In the genomic region with DNA sequence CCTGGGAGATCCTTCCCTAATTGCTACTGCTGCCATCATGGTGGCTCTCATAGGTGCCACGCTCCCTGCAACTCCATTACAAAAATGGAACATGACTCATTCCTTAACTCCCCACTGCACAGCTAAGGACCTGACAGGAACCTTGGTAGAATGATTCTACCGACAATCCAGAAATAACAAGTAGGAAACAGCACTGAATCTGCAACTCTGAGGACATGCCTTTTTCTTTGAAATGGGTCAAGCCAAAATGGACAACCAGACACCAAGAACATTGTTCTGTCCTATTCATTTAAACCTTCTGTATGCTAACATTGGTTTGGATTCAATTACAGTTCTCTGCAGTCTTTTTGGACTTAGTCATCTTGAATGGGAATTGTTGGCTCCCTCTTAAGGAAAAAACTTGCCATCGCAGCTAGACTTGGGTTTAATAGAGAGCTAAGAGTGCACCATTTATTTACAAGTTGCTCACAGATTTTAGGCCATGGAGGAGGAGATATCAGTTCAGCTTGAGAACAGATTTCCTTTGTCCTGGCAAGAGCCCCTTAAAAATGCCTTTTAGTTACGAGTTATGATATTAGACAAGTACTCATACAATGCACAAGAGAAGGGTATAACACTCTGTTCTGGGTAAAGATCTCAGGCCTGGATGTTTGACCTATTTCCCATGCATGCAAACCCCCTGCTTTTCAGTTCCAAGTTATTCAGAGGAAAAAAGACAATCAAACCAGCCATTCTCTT, we compare ENCODE assay signal across 9 cellular contexts. TPM values are rescaled to one million over a fixed set of nuclear protein-coding genes. Genes with fewer than 3 reads are reported as not detected.
DNase-seq lines count a peak whose midpoint lies in the region; ATAC-seq and TF ChIP-seq lines count a peak whose summit lies in the region.
"Had no signal": no experiment of that assay in that cellular context is flagged by ENCODE, and none has a peak within 500 bp of the region (broad histone marks: within the 10 kb centered on the region; RNA-seq: fewer than 3 reads in every experiment).

No MANE protein-coding gene starts in this region.

- WGBS in suprapubic skin, result 48% methylated on average over 4 of the region's 4 CpGs

- H3K36me3 Mint-ChIP-seq in chondrocyte (ENCODE audit: low read depth) (no peaks in the 10 kb centered on the region), memory B cell (no peaks in the 10 kb centered on the region)
- H3K36me3 Mint-ChIP-seq: IgD-negative memory B cell had no signal

- TF ChIP-seq POLR2A in suprapubic skin (IDR thresholded peaks at IDR 0.05), result no peak

- no peak overlapping the region for H3K27ac ChIP-seq in suprapubic skin

- peaks cover 31% of the 10 kb centered on the region for H3K4me1 Mint-ChIP-seq in chondrocyte (ENCODE audit: low read depth)
- no peaks in the 10 kb centered on the region for H3K4me1 Mint-ChIP-seq in memory B cell

- no peak overlapping the region for H3K4me3 Mint-ChIP-seq in chondrocyte (ENCODE audit: unreplicated experiment)
- no peak overlapping the region for H3K4me3 Mint-ChIP-seq in memory B cell
- H3K4me3 Mint-ChIP-seq: IgD-negative memory B cell had no signal

- no peaks in the 10 kb centered on the region for H3K27me3 ChIP-seq in suprapubic skin

- peaks cover 5% of the 10 kb centered on the region for H3K4me1 ChIP-seq in suprapubic skin

- TF ChIP-seq CTCF in GM12873 (IDR thresholded peaks at IDR 0.05; ENCODE audit: insufficient read depth, low read depth, low read length, missing control alignments) (peak; percentile 61), chondrocyte (IDR thresholded peaks at IDR 0.05) (peak; percentile 79), suprapubic skin (IDR thresholded peaks at IDR 0.05) (peak in 1 of 2 donors; percentile 43)

- H3K4me3 ChIP-seq in suprapubic skin, result no peak overlapping the region

- TF ChIP-seq EP300 in suprapubic skin (IDR thresholded peaks at IDR 0.05), result no peak

- H3K9me3 Mint-ChIP-seq in chondrocyte (ENCODE audit: low read depth) (no peaks in the 10 kb centered on the region), memory B cell (no peaks in the 10 kb centered on the region)
- H3K9me3 Mint-ChIP-seq: IgD-negative memory B cell had no signal

- H3K9me3 ChIP-seq in suprapubic skin, result no peaks in the 10 kb centered on the region

- peak; percentile 77 to 79 for DNase-seq in AML-193 (lab: John Stamatoyannopoulos, UW)
- peak; percentile 41 for DNase-seq in NCI-H748 treated with DMSO at 0.1 percent for 48 hours (lab: John Stamatoyannopoulos, UW)
- DNase-seq in chondrocyte (ENCODE audit: low spot score), result no peak
- no peak for DNase-seq in memory B cell (ENCODE audit: low spot score in 2 of 2)
- no peak for DNase-seq in stimulated activated CD4-positive, alpha-beta T cell treated with anti-CD3 and anti-CD28 coated beads, Interleukin-15, amount 100 ng/mL, for 24 hours
- DNase-seq in suprapubic skin (ENCODE audit: low spot score in 2 of 2), result no peak

- no peaks in the 10 kb centered on the region for H3K36me3 ChIP-seq in suprapubic skin

- ATAC-seq in memory B cell (ENCODE audit: low read depth), result peak; percentile 49
- ATAC-seq in GM18517 (IDR thresholded peaks at IDR 0.05; ENCODE audit: unreplicated experiment), result no peak

- H3K27me3 Mint-ChIP-seq in chondrocyte (ENCODE audit: low read depth) (peaks cover 2% of the 10 kb centered on the region), memory B cell (peaks cover 9% of the 10 kb centered on the region)

- peak overlapping the region; percentile 82 for H3K27ac Mint-ChIP-seq in chondrocyte (ENCODE audit: unreplicated experiment)
- no peak overlapping the region for H3K27ac Mint-ChIP-seq in memory B cell
- H3K27ac Mint-ChIP-seq: IgD-negative memory B cell had no signal

RNA-seq across cellular contexts. Expression of a gene that starts 20.9 kb away (rescaled TPM):
- total RNA-seq in chondrocyte (19.2 to 29.0 TPM (median 21.0 TPM) in 3 replicates), suprapubic skin (10 to 100 TPM; 18.7 to 33.5 (median 22.8) TPM)

Comparison
In these comparisons a context has a peak if more than half of its experiments do, and no peak if none do; other contexts are left out.
1. DNase-seq: peak in AML-193 (2 of 2) and NCI-H748 treated with DMSO at 0.1 percent for 48 hours (single experiment); none in chondrocyte (single experiment), memory B cell (0 of 2), stimulated activated CD4-positive, alpha-beta T cell treated with anti-CD3 and anti-CD28 coated beads, Interleukin-15, amount 100 ng/mL, for 24 hours (single experiment) and suprapubic skin (0 of 2).